In genomic region chr22:46481386-46481785, GRCh38 we compare ENCODE assay signal across 18 cellular contexts.
"Had no signal": no experiment of that assay in that cellular context is flagged by ENCODE, and none has a peak within 500 bp of the region (broad histone marks: within the 10 kb centered on the region; RNA-seq: fewer than 3 reads in every experiment).

No MANE protein-coding gene starts in this region.

- DNase-seq: effector CD4-positive, alpha-beta T cell; endodermal cell; erythroblast; foreskin keratinocyte; kidney; left cardiac atrium; left ventricle myocardium inferior; mesenchymal stem cell; midbrain; occipital lobe; pancreas; right cardiac atrium; small intestine; stimulated activated CD4-positive, alpha-beta T cell treated with anti-CD3 and anti-CD28 coated beads, Interleukin-12 subunit alpha, Interleukin-12 subunit beta, amount 100 ng/mL, for 4 hours; stimulated activated naive CD4-positive, alpha-beta T cell; stomach; substantia nigra; transverse colon had no signal
